ENCODE assay signal across 8 cellular contexts in genomic region chr4:82462415-82462831, GRCh38. TPM values are rescaled to one million over a fixed set of nuclear protein-coding genes. Genes with fewer than 3 reads are reported as not detected.
DNase-seq lines count a peak whose midpoint lies in the region; ATAC-seq and TF ChIP-seq lines count a peak whose summit lies in the region.

No MANE protein-coding gene starts in this region.

- H3K4me1 Mint-ChIP-seq in CD14-positive monocyte: peaks cover 8% of the 10 kb centered on the region

- TF ChIP-seq CTCF in CD14-positive monocyte (IDR thresholded peaks at IDR 0.05): peak; percentile 79

- H3K9me3 Mint-ChIP-seq in CD14-positive monocyte: no peaks in the 10 kb centered on the region

- H3K27ac Mint-ChIP-seq in CD14-positive monocyte: no peak overlapping the region

- ATAC-seq in GM19324 (IDR thresholded peaks at IDR 0.05; ENCODE audit: low FRiP score, unreplicated experiment): peak; percentile 78
- peak; percentile 67 for ATAC-seq in HG03442 (IDR thresholded peaks at IDR 0.05; ENCODE audit: unreplicated experiment)

- intact Hi-C loops in CD14-positive monocyte (cut with micrococcal nuclease): loop anchor here (2.0 to 5.0 kb wide), 2 partner anchors 276 to 280 kb away; no protein-coding TSS in a partner anchor

- no peak overlapping the region for H3K4me3 Mint-ChIP-seq in CD14-positive monocyte

- DNase-seq in CD14-positive monocyte (ENCODE audit: low spot score) (peak; percentile 75), NCI-H510A treated with DMSO at 0.1 percent for 48 hours (lab: John Stamatoyannopoulos, UW) (peak; percentile 91), ecto neural progenitor cell (ENCODE audit: low spot score) (peak; percentile 90), medulla oblongata (ENCODE audit: extremely low spot score) (peak; percentile 95)
- peak; percentile 59 to 81 for DNase-seq in activated CD4-positive, alpha-beta T cell treated with anti-CD3 and anti-CD28 coated beads, Interleukin-2, amount 50 U/mL, for 24 hours (ENCODE audit: low read depth in 1 of 2, low spot score in 1 of 2)
- DNase-seq in stimulated activated CD8-positive, alpha-beta memory T cell treated with anti-CD3 and anti-CD28 coated beads, Interleukin-15, amount 100 ng/mL, for 24 hours (ENCODE audit: low read depth): peak; percentile 66

- H3K27me3 Mint-ChIP-seq in CD14-positive monocyte (ENCODE audit: low read depth in 3 of 3): no peaks in the 10 kb centered on the region

- peaks cover 41 to 45% of the 10 kb centered on the region in 2 donors for H3K36me3 Mint-ChIP-seq in CD14-positive monocyte

RNA-seq across cellular contexts. Expression of gene ENOPH1, which starts 32.0 kb away (rescaled TPM):
- polyA plus RNA-seq in CD14-positive monocyte: 10 to 100 TPM; 22.0 to 23.4 TPM

RNA-seq across cellular contexts. Expression of gene HNRNPDL, which starts 32.2 kb away (rescaled TPM):
- 100 to 1,000 TPM in 1 of 2 donors, 10 to 100 TPM in 1; 89.8 to 112 TPM for polyA plus RNA-seq in CD14-positive monocyte

Comparison
In these comparisons a context has a peak if more than half of its experiments do, and no peak if none do; other contexts are left out.
1. Peak in every context shown above with its lines: DNase-seq and ATAC-seq.